Comparison of ENCODE assay signal across 8 cellular contexts in the genomic region with DNA sequence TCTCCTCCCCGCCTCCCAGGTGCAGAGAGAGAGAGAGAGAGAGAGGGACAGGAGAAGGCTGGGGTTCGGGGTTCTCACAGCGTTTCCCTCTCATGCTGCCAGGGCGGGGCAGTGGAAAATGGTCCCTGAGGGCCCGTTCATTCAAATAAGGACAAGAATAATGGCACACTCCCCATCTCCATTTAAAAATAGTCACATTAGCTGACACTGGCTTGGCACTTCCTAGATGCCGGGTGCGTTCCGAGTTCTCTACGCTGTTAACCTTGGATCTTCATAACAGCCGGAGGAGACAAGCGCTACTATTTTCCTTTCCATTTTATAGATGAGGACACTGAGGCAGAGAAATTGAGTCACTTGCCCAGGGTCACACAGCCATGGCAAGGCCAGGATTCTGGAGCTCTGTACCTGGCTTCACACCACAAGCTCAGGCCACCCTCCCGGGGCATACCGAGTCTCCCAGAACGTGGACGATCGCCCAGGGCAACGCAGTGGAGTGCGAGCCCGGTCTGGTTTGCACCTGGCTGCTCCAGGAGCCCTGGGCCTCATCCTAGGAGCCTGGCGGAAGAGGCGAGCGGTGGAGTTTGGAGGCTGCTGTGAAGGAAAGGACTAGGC.
DNase-seq lines count a peak whose midpoint lies in the region; ATAC-seq and TF ChIP-seq lines count a peak whose summit lies in the region.

No MANE protein-coding gene starts in this region.

- no peaks in the 10 kb centered on the region for H3K27me3 ChIP-seq in HL-60 (ENCODE audit: insufficient read depth, poor library complexity, severe bottlenecking)
- no peaks in the 10 kb centered on the region for H3K27me3 ChIP-seq in mucosa of stomach (ENCODE audit: control insufficient read depth, insufficient read depth, low read length)

- no peak for ATAC-seq in central memory CD8-positive, alpha-beta T cell (replicated peaks; ENCODE audit: extremely low read depth, poor library complexity, severe bottlenecking)
- ATAC-seq in HG03039 (IDR thresholded peaks at IDR 0.05; ENCODE audit: unreplicated experiment), result no peak
- ATAC-seq in GM19328 (IDR thresholded peaks at IDR 0.05; ENCODE audit: unreplicated experiment), result no peak
- ATAC-seq in GM21381 (IDR thresholded peaks at IDR 0.05; ENCODE audit: unreplicated experiment), result no peak

- CTCF ChIA-PET in AG04449 (lab: Yijun Ruan, JAX), result interaction anchor here (0.8 to 5.7 kb wide), 6 partner anchors 8 to 198 kb away, joined by 3 to 37 read pairs (median 5); no protein-coding TSS in a partner anchor

- no peak for TF ChIP-seq CTCF in AG04449 (IDR thresholded peaks at IDR 0.05; ENCODE audit: insufficient read depth, low read length, missing control alignments)
- TF ChIP-seq CTCF in HL-60 (IDR thresholded peaks at IDR 0.05; ENCODE audit: insufficient read depth, low read length), result no peak

- H3K36me3 Mint-ChIP-seq in central memory CD8-positive, alpha-beta T cell (ENCODE audit: insufficient read depth), result peaks cover 22% of the 10 kb centered on the region

- H3K9me3 ChIP-seq in mucosa of stomach (ENCODE audit: control insufficient read depth, low read length), result no peaks in the 10 kb centered on the region

- DNase-seq in AG04449 (ENCODE audit: low read depth, low spot score), result no peak
- no peak for DNase-seq in HL-60 (ENCODE audit: low read depth in 1 of 2, low spot score in 1 of 2)
- DNase-seq in central memory CD8-positive, alpha-beta T cell (ENCODE audit: low spot score in 2 of 2), result no peak
- no peak for DNase-seq in DMS 273 (lab: John Stamatoyannopoulos, UW; ENCODE audit: unreplicated experiment)

- H3K9me3 Mint-ChIP-seq in central memory CD8-positive, alpha-beta T cell, result no peaks in the 10 kb centered on the region

- H3K4me3 Mint-ChIP-seq in central memory CD8-positive, alpha-beta T cell, result peak overlapping the region; percentile 97

- H3K27me3 Mint-ChIP-seq in central memory CD8-positive, alpha-beta T cell, result no peaks in the 10 kb centered on the region

- H3K4me3 ChIP-seq in AG04449 (ENCODE audit: low read depth, low read length), result peak overlapping the region; percentile 37
- peak overlapping the region; percentile 92 for H3K4me3 ChIP-seq in HL-60 (replicated peaks; ENCODE audit: insufficient read depth, low read length)
- peak overlapping the region; percentile 44 for H3K4me3 ChIP-seq in mucosa of stomach (ENCODE audit: low read length)

- H3K4me1 Mint-ChIP-seq in central memory CD8-positive, alpha-beta T cell, result peaks cover 43% of the 10 kb centered on the region

- peak overlapping the region; percentile 93 for H3K27ac Mint-ChIP-seq in central memory CD8-positive, alpha-beta T cell (ENCODE audit: low read depth)

- peak overlapping the region; percentile 41 for H3K27ac ChIP-seq in HL-60 (replicated peaks)

- POLR2A ChIA-PET in AG04449 (lab: Yijun Ruan, JAX), result interaction anchor here (0.6 to 1.3 kb wide), 6 partner anchors 11 to 651 kb away, joined by 3 to 4 read pairs (median 3); no protein-coding TSS in a partner anchor

- peak overlapping the region; percentile 72 for H3K9ac ChIP-seq in mucosa of stomach (ENCODE audit: low read length)

- H3K4me1 ChIP-seq in mucosa of stomach (ENCODE audit: control insufficient read depth, insufficient read depth, low read length), result peaks cover 47% of the 10 kb centered on the region

- H3K36me3 ChIP-seq in mucosa of stomach (ENCODE audit: control insufficient read depth, insufficient read depth, low read length), result no peaks in the 10 kb centered on the region

Comparison
In these comparisons a context has a peak if more than half of its experiments do, and no peak if none do; other contexts are left out.
1. H3K4me3 ChIP-seq: peak in every context shown above with its lines; median percentile 92 in HL-60; 44 in mucosa of stomach; 37 in AG04449.